9 cellular contexts compared by ENCODE assay signal in genomic region chr1:212794561-212795014, GRCh38. TPM values are rescaled to one million over a fixed set of nuclear protein-coding genes. Genes with fewer than 3 reads are reported as not detected.
DNase-seq lines count a peak whose midpoint lies in the region; ATAC-seq lines count a peak whose summit lies in the region.
"Had no signal": no experiment of that assay in that cellular context is flagged by ENCODE, and none has a peak within 500 bp of the region (broad histone marks: within the 10 kb centered on the region; RNA-seq: fewer than 3 reads in every experiment).

No MANE protein-coding gene starts in this region.

- peak; percentile 18 for ATAC-seq in Right ventricle myocardium superior (ENCODE audit: poor library complexity)
- no peak for ATAC-seq in right cardiac atrium
- ATAC-seq in HG02973 (IDR thresholded peaks at IDR 0.05; ENCODE audit: unreplicated experiment), result peak; percentile 84

- H3K27me3 ChIP-seq in right cardiac atrium (ENCODE audit: control insufficient read depth, insufficient read depth), result no peaks in the 10 kb centered on the region

- H3K4me1 ChIP-seq in right cardiac atrium (ENCODE audit: control insufficient read depth, insufficient read depth, low read length), result no peaks in the 10 kb centered on the region

- intact Hi-C loops in Right ventricle myocardium superior (cut with DNase I), result no loop called here
- intact Hi-C loops in right cardiac atrium (cut with DNase I), result no loop called here

- H3K27ac ChIP-seq in right cardiac atrium (ENCODE audit: low read length), result no peak overlapping the region
- H3K27ac ChIP-seq: thoracic aorta had no signal

- H3K9me3 ChIP-seq in right cardiac atrium (ENCODE audit: control insufficient read depth, low read length), result no peaks in the 10 kb centered on the region
- H3K9me3 ChIP-seq: thoracic aorta had no signal

- H3K4me3 ChIP-seq in right cardiac atrium (ENCODE audit: low read length), result no peak overlapping the region
- H3K4me3 ChIP-seq: thoracic aorta had no signal

- 45% methylated on average over 1 of the region's 1 CpG for WGBS in right cardiac atrium

- DNase-seq in Right ventricle myocardium superior (no peak), right cardiac atrium (no peak), RPMI8226 (peak; percentile 92), midbrain (lab: John Stamatoyannopoulos, UW) (peak; percentile 60), NCI-H146 (lab: John Stamatoyannopoulos, UW) (no peak), NCI-H2171 (lab: John Stamatoyannopoulos, UW) (no peak), DMS79 (lab: John Stamatoyannopoulos, UW) (no peak)

RNA-seq across cellular contexts. Expression of gene TATDN3, which starts 2.9 kb away (rescaled TPM):
- 22.0 TPM for total RNA-seq in Right ventricle myocardium superior
- total RNA-seq in right cardiac atrium, result 10 to 100 TPM; 15.0 to 20.6 (median 18.8) TPM
- 23.3 TPM for polyA plus RNA-seq in right cardiac atrium

RNA-seq across cellular contexts. Expression of gene NSL1, which starts 3.0 kb away (rescaled TPM):
- total RNA-seq in Right ventricle myocardium superior, result 24.6 TPM
- total RNA-seq in right cardiac atrium, result 10 to 100 TPM; 22.5 to 30.6 (median 26.3) TPM
- polyA plus RNA-seq in right cardiac atrium, result 22.7 TPM

RNA-seq across cellular contexts. Expression of gene SPATA45, which starts 52.9 kb away (rescaled TPM):
- total RNA-seq in Right ventricle myocardium superior, result not detected
- not detected for total RNA-seq in right cardiac atrium
- polyA plus RNA-seq in right cardiac atrium, result not detected
- total RNA-seq: thoracic aorta had no signal

Comparison
In these comparisons a context has a peak if more than half of its experiments do, and no peak if none do; other contexts are left out.
1. ATAC-seq: peak in Right ventricle myocardium superior (single experiment) and HG02973 (single experiment); none in right cardiac atrium (0 of 2).
2. DNase-seq: peak in RPMI8226 (single experiment) and midbrain (single experiment); none in Right ventricle myocardium superior (single experiment), right cardiac atrium (0 of 3), NCI-H146 (single experiment), NCI-H2171 (single experiment) and DMS79 (single experiment).